In genomic region chr1:43548285-43549271, GRCh38 we compare ENCODE assay signal across 1 cellular context.
A peak's percentile ranks its signal among the peaks of the same experiment; 100 is the strongest.
TF ChIP-seq lines count a peak whose summit lies in the region.

No MANE protein-coding gene starts in this region.

TF ChIP-seq in HepG2, 621 proteins besides CTCF, POLR2A, EP300 and RAD21 (continued from another document and continues in another):
- TF ChIP-seq ZNF704 (CRISPR knock-in tag; IDR thresholded peaks at IDR 0.05; ENCODE audit: borderline replicate concordance) (no peak), HCFC1 (IDR thresholded peaks at IDR 0.05; ENCODE audit: low read depth, low read length) (no peak), KDM6A (CRISPR knock-in tag; IDR thresholded peaks at IDR 0.05; ENCODE audit: low read depth) (peak; percentile 95), NONO (IDR thresholded peaks at IDR 0.05) (no peak), NONO (CRISPR knock-in tag; conservative IDR thresholded peaks at IDR 0.05) (peak; percentile 88), ZNF740 (CRISPR knock-in tag; IDR thresholded peaks at IDR 0.05) (peak; percentile 24; the same call in 1 of the 2 replicates), SIX1 (CRISPR knock-in tag; IDR thresholded peaks at IDR 0.05; ENCODE audit: borderline replicate concordance) (peak; percentile 82), CHD4 (IDR thresholded peaks at IDR 0.05; ENCODE audit: borderline replicate concordance, low read length) (no peak), ZSCAN31 (CRISPR knock-in tag; IDR thresholded peaks at IDR 0.05; ENCODE audit: low read depth) (peak; percentile 86), ZBTB2 (CRISPR knock-in tag; IDR thresholded peaks at IDR 0.05; ENCODE audit: low read depth) (no peak), ZNF672 (CRISPR knock-in tag; IDR thresholded peaks at IDR 0.05) (no peak), ZUFSP (CRISPR knock-in tag; IDR thresholded peaks at IDR 0.05; ENCODE audit: borderline replicate concordance) (no peak), ZC3H13 (CRISPR knock-in tag; IDR thresholded peaks at IDR 0.05) (no peak), ZHX1 (CRISPR knock-in tag; IDR thresholded peaks at IDR 0.05; ENCODE audit: low read depth) (peak; percentile 64), ZNF530 (CRISPR knock-in tag; IDR thresholded peaks at IDR 0.05; ENCODE audit: low read depth) (no peak), ZNF44 (CRISPR knock-in tag; IDR thresholded peaks at IDR 0.05) (0 out of 2 replicates have a peak, but pooled peaks have one; percentile 35), ZFP62 (CRISPR knock-in tag; IDR thresholded peaks at IDR 0.05) (no peak), SIX4 (CRISPR knock-in tag; IDR thresholded peaks at IDR 0.05) (peak; percentile 72), IKZF5 (CRISPR knock-in tag; IDR thresholded peaks at IDR 0.05) (peak; percentile 95), SP2 (CRISPR knock-in tag; IDR thresholded peaks at IDR 0.05) (no peak; the same call in 1 of the 2 replicates), ZC3H4 (CRISPR knock-in tag; IDR thresholded peaks at IDR 0.05; ENCODE audit: borderline replicate concordance) (no peak), DR1 (CRISPR knock-in tag; IDR thresholded peaks at IDR 0.05) (no peak), ZNF589 (CRISPR knock-in tag; conservative IDR thresholded peaks at IDR 0.05) (no peak), PAX8 (CRISPR knock-in tag; IDR thresholded peaks at IDR 0.05; ENCODE audit: borderline replicate concordance) (peak; percentile 80; the same call in 1 of the 2 replicates), ZBTB14 (CRISPR knock-in tag; IDR thresholded peaks at IDR 0.05) (peak; percentile 76; the same call in 1 of the 2 replicates), HOXD1 (CRISPR knock-in tag; IDR thresholded peaks at IDR 0.05) (peak; percentile 90; the same call in 1 of the 2 replicates), ZNF556 (CRISPR knock-in tag; IDR thresholded peaks at IDR 0.05; ENCODE audit: borderline replicate concordance) (peak; percentile 49; the same call in 1 of the 2 replicates), NRL (CRISPR knock-in tag; IDR thresholded peaks at IDR 0.05; ENCODE audit: borderline replicate concordance) (peak; percentile 71), SP1 (IDR thresholded peaks at IDR 0.05) (no peak), SP1 (CRISPR knock-in tag; IDR thresholded peaks at IDR 0.05) (no peak; the same call in none of the 2 replicates), NCOA2 (CRISPR knock-in tag; IDR thresholded peaks at IDR 0.05) (peak; percentile 99), AKAP8 (CRISPR knock-in tag; IDR thresholded peaks at IDR 0.05) (no peak), KAT2B (IDR thresholded peaks at IDR 0.05; ENCODE audit: borderline replicate concordance, low read depth, low read length) (no peak), SMYD3 (CRISPR knock-in tag; IDR thresholded peaks at IDR 0.05) (no peak; the same call in 1 of the 2 replicates), SMC3 (IDR thresholded peaks at IDR 0.05; ENCODE audit: low read length) (peak; percentile 37; the same call in 1 of the 2 replicates), ARID2 (CRISPR knock-in tag; IDR thresholded peaks at IDR 0.05; ENCODE audit: borderline replicate concordance) (0 out of 2 replicates have a peak, but pooled peaks have one; percentile 59), ZNF547 (CRISPR knock-in tag; IDR thresholded peaks at IDR 0.05) (no peak), CEBPB (IDR thresholded peaks at IDR 0.05; ENCODE audit: borderline replicate concordance, low read depth, low read length) (peak; percentile 100), ZNF878 (CRISPR knock-in tag; IDR thresholded peaks at IDR 0.05) (peak; percentile 81), ZFY (CRISPR knock-in tag; IDR thresholded peaks at IDR 0.05) (peak; percentile 38), BRCA1 (CRISPR knock-in tag; IDR thresholded peaks at IDR 0.05) (no peak), NR2F1 (CRISPR knock-in tag; IDR thresholded peaks at IDR 0.05) (peak; percentile 97 to 99), ZNF296 (CRISPR knock-in tag; conservative IDR thresholded peaks at IDR 0.05) (no peak), ZSCAN30 (CRISPR knock-in tag; IDR thresholded peaks at IDR 0.05) (no peak), RBM22 (optimal IDR thresholded peaks at IDR 0.05; ENCODE audit: low read length) (no peak), ZNF331 (CRISPR knock-in tag; IDR thresholded peaks at IDR 0.05) (peak; percentile 94), TCF7L2 (IDR thresholded peaks at IDR 0.05; ENCODE audit: low read depth, low read length) (no peak), ZNF407 (CRISPR knock-in tag; IDR thresholded peaks at IDR 0.05; ENCODE audit: not compliant biosample characterization) (no peak), ZNF607 (CRISPR knock-in tag; IDR thresholded peaks at IDR 0.05; ENCODE audit: borderline replicate concordance) (no peak), ZNF558 (CRISPR knock-in tag; IDR thresholded peaks at IDR 0.05; ENCODE audit: borderline replicate concordance) (no peak)
